ENCODE assay signal across 21 cellular contexts in the genomic region with DNA sequence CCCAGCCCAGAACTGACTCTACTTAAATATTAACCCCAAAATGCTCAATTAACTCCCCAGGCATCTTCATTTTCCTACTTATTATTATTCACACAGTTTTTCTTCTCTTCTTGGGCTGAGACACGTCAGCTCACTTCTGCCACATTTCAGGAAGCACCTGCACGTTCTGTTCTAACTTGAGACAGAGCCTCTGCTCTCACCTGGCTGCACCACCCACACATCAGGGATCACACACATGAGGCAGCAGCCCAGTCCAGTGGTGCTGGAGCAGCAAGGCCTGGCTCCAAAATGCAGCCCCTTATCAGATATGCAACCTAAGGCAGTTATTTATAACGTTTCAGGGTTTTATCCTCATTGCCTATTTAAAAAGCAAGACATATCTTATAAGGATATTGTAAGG.
DNase-seq lines count a peak whose midpoint lies in the region; ATAC-seq, FAIRE-seq and TF ChIP-seq lines count a peak whose summit lies in the region.
"Had no signal": no experiment of that assay in that cellular context is flagged by ENCODE, and none has a peak within 500 bp of the region (broad histone marks: within the 10 kb centered on the region; RNA-seq: fewer than 3 reads in every experiment).

No MANE protein-coding gene starts in this region.

- peaks cover 100% of the 10 kb centered on the region for H3K4me1 ChIP-seq in OCI-LY1 (ENCODE audit: insufficient read depth, low read length, severe bottlenecking)
- H3K4me1 ChIP-seq: SJSA1 had no signal

- H3K36me3 ChIP-seq in OCI-LY1 (ENCODE audit: insufficient read depth, low read length) (peaks cover 7% of the 10 kb centered on the region; the same call in 1 of the 2 replicates), bronchial epithelial cell (ENCODE audit: control insufficient read depth, insufficient read depth, low read length) (no peaks in the 10 kb centered on the region)
- H3K36me3 ChIP-seq: SJSA1 had no signal

- H3K4me3 ChIP-seq in OCI-LY1 (ENCODE audit: low read depth, low read length, poor library complexity, severe bottlenecking) (no peak overlapping the region), bronchial epithelial cell (ENCODE audit: low read depth, low read length) (no peak overlapping the region)
- H3K4me3 ChIP-seq: GM23338, SJSA1 had no signal

- no peak overlapping the region for H2AFZ ChIP-seq in OCI-LY1 (ENCODE audit: low read length)
- H2AFZ ChIP-seq: GM23338 had no signal

- H3K36me3 Mint-ChIP-seq in naive B cell, result peaks cover 0 to 7% of the 10 kb centered on the region in 2 donors
- H3K36me3 Mint-ChIP-seq: CD4-positive, CD25-positive, alpha-beta regulatory T cell had no signal

- ATAC-seq in HG03280 (IDR thresholded peaks at IDR 0.05; ENCODE audit: unreplicated experiment) (peak; percentile 54), naive B cell (ENCODE audit: low read depth in 2 of 2) (peak; percentile 89 to 94), HG03354 (IDR thresholded peaks at IDR 0.05; ENCODE audit: poor library complexity, severe bottlenecking, unreplicated experiment) (no peak)
- ATAC-seq: GM23338, HCT116 had no signal

- no peaks in the 10 kb centered on the region for H3K27me3 ChIP-seq in OCI-LY1 (ENCODE audit: insufficient read depth, low read length)
- no peaks in the 10 kb centered on the region for H3K27me3 ChIP-seq in bronchial epithelial cell (ENCODE audit: control insufficient read depth, insufficient read depth, low read length)
- H3K27me3 ChIP-seq: SJSA1 had no signal

- peak overlapping the region; percentile 34 to 90 (median 54) for H3K27ac Mint-ChIP-seq in naive B cell
- H3K27ac Mint-ChIP-seq: CD4-positive, CD25-positive, alpha-beta regulatory T cell; GM23338 had no signal

- H3K4me1 Mint-ChIP-seq in naive B cell, result peaks cover 54 to 73% (median 61%) of the 10 kb centered on the region in 3 donors

- no peaks in the 10 kb centered on the region for H3K27me3 Mint-ChIP-seq in naive B cell
- H3K27me3 Mint-ChIP-seq: CD4-positive, CD25-positive, alpha-beta regulatory T cell had no signal

- peak overlapping the region; percentile 2 to 76 (median 30) for H3K4me3 Mint-ChIP-seq in naive B cell
- H3K4me3 Mint-ChIP-seq: CD4-positive, CD25-positive, alpha-beta regulatory T cell; GM23338 had no signal

- H3K9ac ChIP-seq in OCI-LY1 (ENCODE audit: low read length), result no peak overlapping the region

- TF ChIP-seq POLR2A in erythroblast (IDR thresholded peaks at IDR 0.05; ENCODE audit: low read length), result no peak

- H4K20me1 ChIP-seq in OCI-LY1 (ENCODE audit: insufficient read depth, low read length), result no peaks in the 10 kb centered on the region

- H3K79me2 ChIP-seq in OCI-LY1 (ENCODE audit: insufficient read depth, low read length), result peaks cover 17% of the 10 kb centered on the region

- no peaks in the 10 kb centered on the region for H3K9me3 Mint-ChIP-seq in naive B cell
- H3K9me3 Mint-ChIP-seq: GM23338 had no signal

- peak overlapping the region; percentile 75 for H3K27ac ChIP-seq in OCI-LY1 (ENCODE audit: low read depth, low read length, poor library complexity, severe bottlenecking)
- H3K27ac ChIP-seq: RWPE1, SJSA1 had no signal

- H3K4me2 ChIP-seq in OCI-LY1 (ENCODE audit: low read length), result peak overlapping the region; percentile 24; the same call in 1 of the 2 replicates
- H3K4me2 ChIP-seq: GM23338 had no signal

- no peaks in the 10 kb centered on the region for H3K9me2 ChIP-seq in OCI-LY1 (ENCODE audit: low read depth, low read length)

- H3F3A ChIP-seq in OCI-LY1 (ENCODE audit: insufficient read depth, low read length), result no peaks in the 10 kb centered on the region

- H3K9me3 ChIP-seq in OCI-LY1 (ENCODE audit: low read length), result no peaks in the 10 kb centered on the region
- H3K9me3 ChIP-seq: Caco-2, SJSA1 had no signal

- DNase-seq in bronchial epithelial cell (ENCODE audit: low read depth), result peak; percentile 33
- DNase-seq in naive B cell, result peak; percentile 26
- no peak for DNase-seq in kidney glomerular epithelial cell (lab: John Stamatoyannopoulos, UW)
- DNase-seq in erythroblast (lab: John Stamatoyannopoulos, UW), result no peak
- DNase-seq in SW 1271 (lab: John Stamatoyannopoulos, UW), result no peak
- DNase-seq: Caco-2; CD4-positive, CD25-positive, alpha-beta regulatory T cell; DMS153; EL; KG1; NCI-H1105 treated with DMSO at 0.1 percent for 48 hours; NCI-H2029; NCI-H2171; NCI-H82 had no signal

- FAIRE-seq in bronchial epithelial cell (lab: Jason Lieb, UNC), result no peak

- TF ChIP-seq CTCF in OCI-LY1 (IDR thresholded peaks at IDR 0.05; ENCODE audit: low read length) (no peak), bronchial epithelial cell (IDR thresholded peaks at IDR 0.05; ENCODE audit: insufficient read depth, low read length, severe bottlenecking) (no peak)

Comparison
In these comparisons a context has a peak if more than half of its experiments do, and no peak if none do; other contexts are left out.
1. DNase-seq: peak in bronchial epithelial cell (single experiment) and naive B cell (single experiment); none in kidney glomerular epithelial cell (single experiment), erythroblast (0 of 2) and SW 1271 (0 of 2).